In the genomic region with DNA sequence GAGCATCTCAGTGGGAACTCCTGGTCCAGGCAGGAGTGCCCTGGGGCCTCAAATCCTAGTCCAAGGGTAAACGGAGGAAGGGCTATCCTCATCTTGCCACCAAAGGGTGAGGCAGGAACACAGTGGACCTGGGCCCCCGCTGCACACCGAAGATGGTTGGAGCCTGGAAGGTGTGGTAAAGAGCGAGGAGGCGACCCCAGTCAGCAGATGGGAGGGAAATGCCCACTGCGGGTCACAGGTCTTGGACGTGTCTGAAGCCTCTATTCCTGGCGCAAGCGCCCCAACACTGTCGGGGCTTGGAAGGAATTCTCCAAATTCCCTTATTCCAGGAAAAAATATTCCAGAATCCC, we compare ENCODE assay signal across 8 cellular contexts. TPM values are rescaled to one million over a fixed set of nuclear protein-coding genes. Genes with fewer than 3 reads are reported as not detected.
DNase-seq lines count a peak whose midpoint lies in the region; ATAC-seq and TF ChIP-seq lines count a peak whose summit lies in the region.

No MANE protein-coding gene starts in this region.

- WGBS in GM23248 (ENCODE audit: low coverage in 1 of 2, low lambda C conversion rate in 2 of 2, missing lambda C conversion rate in 2 of 2), 2 experiments: 19% methylated on average over 10 of the region's 10 CpGs
- 27 to 35% methylated on average over 10 of the region's 10 CpGs for WGBS in heart right ventricle, 2 donors

- intact Hi-C loops in activated CD4-positive, alpha-beta memory T cell treated with anti-CD3 and anti-CD28 coated beads for 36 hours (cut with micrococcal nuclease): no loop called here
- intact Hi-C loops in heart right ventricle (cut with DNase I) (no loop called here), gastrocnemius medialis (cut with DNase I; ENCODE audit: low total_unique reads) (loop anchor here (2.0 kb wide), 2 partner anchors 28 to 90 kb away; a partner anchor contains a TSS)

- peak overlapping the region; percentile 45 for H3K4me3 Mint-ChIP-seq in activated CD4-positive, alpha-beta memory T cell treated with anti-CD3 and anti-CD28 coated beads for 36 hours

- peak overlapping the region; percentile 75 for H3K4me2 ChIP-seq in GM23248 (ENCODE audit: unreplicated experiment)

- peak overlapping the region; percentile 84 for H3K4me3 ChIP-seq in GM23248
- peak overlapping the region; percentile 27 to 83 (median 72) for H3K4me3 ChIP-seq in heart right ventricle
- H3K4me3 ChIP-seq in gastrocnemius medialis: peak overlapping the region; percentile 55 to 78 (median 64)

- H3K4me1 ChIP-seq in GM23248 (ENCODE audit: insufficient read depth): no peaks in the 10 kb centered on the region
- H3K4me1 ChIP-seq in heart right ventricle: peaks cover 0 to 29% (median 19%) of the 10 kb centered on the region in 9 donors
- H3K4me1 ChIP-seq in gastrocnemius medialis: peaks cover 6 to 16% of the 10 kb centered on the region in 2 donors

- DNase-seq in GM23248: no peak
- DNase-seq in activated CD4-positive, alpha-beta memory T cell treated with anti-CD3 and anti-CD28 coated beads for 36 hours: no peak
- DNase-seq in heart right ventricle: no peak
- DNase-seq in gastrocnemius medialis: no peak
- no peak for DNase-seq in GOT3 (lab: John Stamatoyannopoulos, UW)
- DNase-seq in SHP77 treated with DMSO at 0.1 percent for 48 hours (lab: John Stamatoyannopoulos, UW): no peak
- DNase-seq in middle frontal gyrus (ENCODE audit: extremely low spot score, low spot score): no peak

- H3K27ac ChIP-seq in GM23248 (no peak overlapping the region), heart right ventricle (peak overlapping the region in 7 of 10 donors; percentile 50 to 79 (median 71)), gastrocnemius medialis (peak overlapping the region in 3 of 4 donors; percentile 57 to 62 (median 61))

- peak overlapping the region; percentile 69 for H3K9ac ChIP-seq in GM23248

- TF ChIP-seq CTCF in heart right ventricle (IDR thresholded peaks at IDR 0.05): no peak
- no peak for TF ChIP-seq CTCF in gastrocnemius medialis (IDR thresholded peaks at IDR 0.05 in 4 of 5, conservative IDR thresholded peaks at IDR 0.05 in 1 of 5)

- no peak overlapping the region for H3K27ac Mint-ChIP-seq in activated CD4-positive, alpha-beta memory T cell treated with anti-CD3 and anti-CD28 coated beads for 36 hours

- H3K9me3 ChIP-seq in GM23248 (ENCODE audit: low read depth) (no peaks in the 10 kb centered on the region), heart right ventricle (no peaks in the 10 kb centered on the region), gastrocnemius medialis (no peaks in the 10 kb centered on the region)

- no peaks in the 10 kb centered on the region for H3K79me2 ChIP-seq in GM23248 (ENCODE audit: insufficient read depth)

- no peaks in the 10 kb centered on the region for H3K9me3 Mint-ChIP-seq in activated CD4-positive, alpha-beta memory T cell treated with anti-CD3 and anti-CD28 coated beads for 36 hours

- H3K27me3 Mint-ChIP-seq in activated CD4-positive, alpha-beta memory T cell treated with anti-CD3 and anti-CD28 coated beads for 36 hours: peaks cover 14% of the 10 kb centered on the region

- no peaks in the 10 kb centered on the region for H3K36me3 Mint-ChIP-seq in activated CD4-positive, alpha-beta memory T cell treated with anti-CD3 and anti-CD28 coated beads for 36 hours

- no peaks in the 10 kb centered on the region for H4K20me1 ChIP-seq in GM23248 (ENCODE audit: insufficient read depth)

- ATAC-seq in heart right ventricle (peak in 1 of 8 donors; percentile 5), gastrocnemius medialis (peak in 1 of 2 donors; percentile 17), HG03159 (IDR thresholded peaks at IDR 0.05; ENCODE audit: unreplicated experiment) (no peak)

- CTCF ChIA-PET in activated CD4-positive, alpha-beta memory T cell treated with anti-CD3 and anti-CD28 coated beads for 36 hours (lab: Charles Lee): no interaction called here

- no peak for TF ChIP-seq POLR2A in gastrocnemius medialis (IDR thresholded peaks at IDR 0.05)

- no peaks in the 10 kb centered on the region for H3K27me3 ChIP-seq in GM23248 (replicated peaks; ENCODE audit: insufficient read depth)
- peaks cover 0 to 17% (median 0%) of the 10 kb centered on the region in 7 donors for H3K27me3 ChIP-seq in heart right ventricle
- no peaks in the 10 kb centered on the region for H3K27me3 ChIP-seq in gastrocnemius medialis

- 0 out of 2 replicates have a peak, but pooled peaks cover 6% of the 10 kb centered on the region for H3F3A ChIP-seq in GM23248 (ENCODE audit: insufficient read depth)

- H2AFZ ChIP-seq in GM23248: peak overlapping the region; percentile 89

- in situ Hi-C loops in GM23248 (cut with MboI) (no loop called here), gastrocnemius medialis (cut with MboI; ENCODE audit: low sequenced_read_pairs in 4 of 4) (no loop called here)

- H3K36me3 ChIP-seq in GM23248 (ENCODE audit: low read depth) (no peaks in the 10 kb centered on the region), heart right ventricle (no peaks in the 10 kb centered on the region), gastrocnemius medialis (no peaks in the 10 kb centered on the region)

- no peaks in the 10 kb centered on the region for H3K9me2 ChIP-seq in GM23248 (ENCODE audit: insufficient read depth)

- POLR2A ChIA-PET in activated CD4-positive, alpha-beta memory T cell treated with anti-CD3 and anti-CD28 coated beads for 36 hours (lab: Charles Lee): no interaction called here

- no peaks in the 10 kb centered on the region for H3K4me1 Mint-ChIP-seq in activated CD4-positive, alpha-beta memory T cell treated with anti-CD3 and anti-CD28 coated beads for 36 hours (ENCODE audit: low read depth)

RNA-seq across cellular contexts. Expression of a gene that starts 38.5 kb away (rescaled TPM):
- 103 and 112 TPM in 2 replicates for total RNA-seq in GM23248 (2014; rRNA removed; shearing (Covaris generic))
- polyA plus RNA-seq in GM23248 (2016; fragmentation: Nextera tagmentation; extraction: Ambion mirVana): 60.0 and 60.5 TPM in 2 replicates
- total RNA-seq in activated CD4-positive, alpha-beta memory T cell treated with anti-CD3 and anti-CD28 coated beads for 36 hours: not detected
- total RNA-seq in heart right ventricle: 10 to 100 TPM in 9 of 10 donors, 1 to 10 TPM in 1; 9.9 to 27.8 (median 17.7) TPM
- polyA plus RNA-seq in heart right ventricle: 10 to 100 TPM in 1 of 2 donors, 1 to 10 TPM in 1; 2.7 to 10.5 TPM
- 100 to 1,000 TPM in 3 of 4 donors, 10 to 100 TPM in 1; 68.3 to 252 (median 158) TPM for total RNA-seq in gastrocnemius medialis

Comparison
In these comparisons a context has a peak if more than half of its experiments do, and no peak if none do; other contexts are left out.
1. RNA of a gene that starts 38.5 kb away (total RNA-seq): 68.3 to 252 TPM in gastrocnemius medialis, 103 to 112 TPM in GM23248 and 9.9 to 27.8 TPM in heart right ventricle; not detected in activated CD4-positive, alpha-beta memory T cell treated with anti-CD3 and anti-CD28 coated beads for 36 hours; every median in the first group is over 10 times any median in the second.
2. Peak in every context shown above with its lines, with median percentiles within 50 percentile points of each other: H3K4me3 ChIP-seq.